18 cellular contexts compared by ENCODE assay signal in genomic region chr6:33869826-33870423, GRCh38.
DNase-seq lines count a peak whose midpoint lies in the region; ATAC-seq, FAIRE-seq and TF ChIP-seq lines count a peak whose summit lies in the region.
"Had no signal": no experiment of that assay in that cellular context is flagged by ENCODE, and none has a peak within 500 bp of the region (broad histone marks: within the 10 kb centered on the region; RNA-seq: fewer than 3 reads in every experiment).

No MANE protein-coding gene starts in this region.

- no peak overlapping the region for H3K4ac ChIP-seq in H1 (replicated peaks; ENCODE audit: insufficient read length, low read depth, low read length)

- H3K27ac ChIP-seq in H1 (ENCODE audit: low read depth, low read length) (no peak overlapping the region), lower lobe of right lung (no peak overlapping the region), spleen (no peak overlapping the region)
- H3K27ac ChIP-seq: A549, BLaER1, KMS-11 had no signal

- H3K4me3 ChIP-seq in H1 (ENCODE audit: extremely low read depth in 1 of 4, insufficient read depth in 2 of 4, low read depth in 3 of 4, low read length in 4 of 4) (no peak overlapping the region), lower lobe of right lung (no peak overlapping the region), spleen (no peak overlapping the region)
- H3K4me3 ChIP-seq: A549, BLaER1 had no signal

- H4K8ac ChIP-seq in H1 (ENCODE audit: extremely low read depth, insufficient read depth, low read length) = no peak overlapping the region

- no peaks in the 10 kb centered on the region for H3K36me3 ChIP-seq in H1 (ENCODE audit: control insufficient read depth in 2 of 4, insufficient read depth in 4 of 4, low read length in 3 of 4)
- H3K36me3 ChIP-seq in lower lobe of right lung = no peaks in the 10 kb centered on the region
- no peaks in the 10 kb centered on the region for H3K36me3 ChIP-seq in spleen
- H3K36me3 ChIP-seq: BLaER1 had no signal

- no peak overlapping the region for H2AFZ ChIP-seq in H1 (ENCODE audit: low read length)

- H3K27me3 Mint-ChIP-seq in activated naive CD8-positive, alpha-beta T cell treated with anti-CD3 and anti-CD28 coated beads, Interleukin-2, amount 10 ng/mL, durations not matched to agents 7 days and 5 days = peaks cover 38% of the 10 kb centered on the region
- peaks cover 19% of the 10 kb centered on the region for H3K27me3 Mint-ChIP-seq in activated naive CD8-positive, alpha-beta T cell treated with anti-CD3 and anti-CD28 coated beads, Interleukin-2, amount 50 U/mL, for 24 hours
- peaks cover 100% of the 10 kb centered on the region for H3K27me3 Mint-ChIP-seq in Calu3 (ENCODE audit: unreplicated experiment)

- no peak for FAIRE-seq in H1 (lab: Jason Lieb, UNC)
- FAIRE-seq: A549, G401.6 had no signal

- no peak overlapping the region; the same call in 1 of the 2 replicates for H3K18ac ChIP-seq in H1 (ENCODE audit: extremely low read depth, low read length)

- no peak for TF ChIP-seq CTCF in H1 (IDR thresholded peaks at IDR 0.05; ENCODE audit: control extremely low read depth in 1 of 3, insufficient read depth in 1 of 3, low read depth in 1 of 3, low read length in 3 of 3)
- no peak for TF ChIP-seq CTCF in lower lobe of right lung (IDR thresholded peaks at IDR 0.05)
- no peak for TF ChIP-seq CTCF in spleen (IDR thresholded peaks at IDR 0.05 in 8 of 11, conservative IDR thresholded peaks at IDR 0.05 in 3 of 11)
- TF ChIP-seq CTCF in Calu3 (IDR thresholded peaks at IDR 0.05; ENCODE audit: unreplicated experiment) = no peak

- TF ChIP-seq POLR2A in H1 (IDR thresholded peaks at IDR 0.05; ENCODE audit: control extremely low read depth in 1 of 2, low read depth in 2 of 2, low read length in 2 of 2) = no peak
- TF ChIP-seq POLR2A in spleen (IDR thresholded peaks at IDR 0.05) = no peak

- no peak overlapping the region for H4K5ac ChIP-seq in H1 (ENCODE audit: insufficient read length, low read depth, low read length)

- H3K9me3 ChIP-seq in H1 (ENCODE audit: insufficient read depth in 2 of 2, low read depth in 1 of 2, low read length in 1 of 2) (no peaks in the 10 kb centered on the region), lower lobe of right lung (no peaks in the 10 kb centered on the region), spleen (peaks cover 0 to 10% (median 0%) of the 10 kb centered on the region in 8 donors)
- H3K9me3 ChIP-seq: A549 had no signal

- POLR2A ChIA-PET in activated naive CD8-positive, alpha-beta T cell treated with anti-CD3 and anti-CD28 coated beads, Interleukin-2, amount 10 ng/mL, durations not matched to agents 7 days and 5 days (lab: Charles Lee) = no interaction called here
- POLR2A ChIA-PET in H1 (lab: Charles Lee; ENCODE audit: partially characterized antibody) = no interaction called here

- WGBS in H1 (ENCODE audit: extremely low coverage in 1 of 2, insufficient coverage in 1 of 2, insufficient read length in 1 of 2, insufficient replicate concordance in 2 of 2, low coverage in 1 of 2, low lambda C conversion rate in 2 of 2, missing lambda C conversion rate in 1 of 2), 2 experiments = 55% methylated on average over 11 of the region's 11 CpGs; no CpG with 5 or more reads in 1 of the 2 experiments
- 76 to 86% (median 77%) methylated on average over 11 of the region's 11 CpGs for WGBS in spleen, 5 donors

- H3K4me1 ChIP-seq in H1 (replicated peaks in 1 of 4; ENCODE audit: control insufficient read depth in 3 of 4, insufficient read depth in 4 of 4, low read length in 3 of 4) (peaks cover 0 to 15% (median 10%) of the 10 kb centered on the region in 4 experiments; a peak in 5 of 7 replicates), lower lobe of right lung (no peaks in the 10 kb centered on the region), spleen (no peaks in the 10 kb centered on the region)
- H3K4me1 ChIP-seq: A549 had no signal

- H3K79me1 ChIP-seq in H1 (ENCODE audit: low read depth, low read length) = no peaks in the 10 kb centered on the region

- peak overlapping the region in 1 of 2 experiments; percentile 2; a peak in 1 of 4 replicates for H3K4me2 ChIP-seq in H1 (ENCODE audit: insufficient read depth in 1 of 2, low read depth in 2 of 2, low read length in 2 of 2)
- H3K4me2 ChIP-seq: A549, BLaER1, KMS-11 had no signal

- H3K14ac ChIP-seq in H1 (ENCODE audit: insufficient read length) = no peak overlapping the region

- peak overlapping the region; percentile 15 for H3K27ac Mint-ChIP-seq in activated naive CD8-positive, alpha-beta T cell treated with anti-CD3 and anti-CD28 coated beads, Interleukin-2, amount 10 ng/mL, durations not matched to agents 7 days and 5 days
- H3K27ac Mint-ChIP-seq in activated naive CD8-positive, alpha-beta T cell treated with anti-CD3 and anti-CD28 coated beads, Interleukin-2, amount 50 U/mL, for 24 hours = no peak overlapping the region
- no peak overlapping the region for H3K27ac Mint-ChIP-seq in Calu3 (ENCODE audit: unreplicated experiment)

- no peak overlapping the region for H3K23ac ChIP-seq in H1 (ENCODE audit: insufficient read length)

- no peak for ATAC-seq in activated naive CD8-positive, alpha-beta T cell treated with anti-CD3 and anti-CD28 coated beads, Interleukin-2, amount 10 ng/mL, durations not matched to agents 7 days and 5 days (ENCODE audit: low read depth)
- no peak for ATAC-seq in activated naive CD8-positive, alpha-beta T cell treated with anti-CD3 and anti-CD28 coated beads, Interleukin-2, amount 50 U/mL, for 24 hours
- no peak for ATAC-seq in lower lobe of right lung
- ATAC-seq: A549 had no signal

- no peak overlapping the region for H4K91ac ChIP-seq in H1 (replicated peaks; ENCODE audit: insufficient read length, low read length)

- no peaks in the 10 kb centered on the region for H4K20me1 ChIP-seq in H1 (replicated peaks in 1 of 2; ENCODE audit: control insufficient read depth in 1 of 2, insufficient read depth in 2 of 2, low read length in 2 of 2)
- H4K20me1 ChIP-seq: BLaER1 had no signal

- no peak overlapping the region for H2BK120ac ChIP-seq in H1 (replicated peaks; ENCODE audit: low read depth, low read length)

- intact Hi-C loops in lower lobe of right lung (cut with DNase I) (no loop called here), spleen (cut with DNase I; ENCODE audit: low total_unique reads) (no loop called here), Calu3 (cut with micrococcal nuclease; ENCODE audit: unreplicated experiment) (no loop called here)

- 0 out of 2 replicates have a peak overlapping the region, but pooled peaks have one; percentile 74 for H2BK15ac ChIP-seq in H1 (ENCODE audit: low read length)

- H3K9ac ChIP-seq in H1 (replicated peaks in 1 of 4; ENCODE audit: extremely low read depth in 1 of 4, low read depth in 3 of 4, low read length in 3 of 4) = no peak overlapping the region; a peak in 1 of 7 replicates
- H3K9ac ChIP-seq: BLaER1, KMS-11 had no signal

- H2AK5ac ChIP-seq in H1 (ENCODE audit: low read depth, low read length) = no peak overlapping the region

- TF ChIP-seq RAD21 in H1 (IDR thresholded peaks at IDR 0.05 in 1 of 2, conservative IDR thresholded peaks at IDR 0.05 in 1 of 2; ENCODE audit: low read depth in 2 of 2, low read length in 2 of 2) = no peak; a peak in 1 of 4 replicates

- H3K79me2 ChIP-seq in H1 (ENCODE audit: control insufficient read depth in 1 of 2, insufficient read depth in 2 of 2, low read length in 2 of 2) = no peaks in the 10 kb centered on the region

- H2BK12ac ChIP-seq in H1 (ENCODE audit: low read depth, low read length) = peak overlapping the region; percentile 52; the same call in 1 of the 2 replicates

- H2BK20ac ChIP-seq in H1 (ENCODE audit: low read length) = peak overlapping the region; percentile 64; the same call in 1 of the 2 replicates

- H3K56ac ChIP-seq in H1 (replicated peaks; ENCODE audit: insufficient read length, low read depth, low read length) = no peak overlapping the region

- peaks cover 1% of the 10 kb centered on the region for H3K4me1 Mint-ChIP-seq in activated naive CD8-positive, alpha-beta T cell treated with anti-CD3 and anti-CD28 coated beads, Interleukin-2, amount 10 ng/mL, durations not matched to agents 7 days and 5 days
- peaks cover 1% of the 10 kb centered on the region for H3K4me1 Mint-ChIP-seq in activated naive CD8-positive, alpha-beta T cell treated with anti-CD3 and anti-CD28 coated beads, Interleukin-2, amount 50 U/mL, for 24 hours
- H3K4me1 Mint-ChIP-seq in Calu3 (ENCODE audit: low read depth, unreplicated experiment) = no peaks in the 10 kb centered on the region

- 0 out of 2 replicates have a peak overlapping the region, but pooled peaks have one; percentile 67 for H2BK5ac ChIP-seq in H1 (ENCODE audit: low read depth, low read length)

- BruUV-seq in Calu3 (replicated peaks; lab: Mats Ljungman, UMichigan) = no TSS peak

- 0 out of 7 replicates have a peak, but pooled peaks cover 0 to 1% (median 0%) of the 10 kb centered on the region in 4 experiments for H3K27me3 ChIP-seq in H1 (replicated peaks in 1 of 4; ENCODE audit: control insufficient read depth in 3 of 4, extremely low read depth in 1 of 4, insufficient read depth in 3 of 4, low read length in 3 of 4)
- H3K27me3 ChIP-seq in lower lobe of right lung (ENCODE audit: low read depth) = no peaks in the 10 kb centered on the region
- H3K27me3 ChIP-seq in spleen (replicated peaks in 1 of 7) = peaks cover 0 to 27% (median 0%) of the 10 kb centered on the region in 7 donors
- H3K27me3 ChIP-seq: BLaER1 had no signal

- DNase-seq in activated naive CD8-positive, alpha-beta T cell treated with anti-CD3 and anti-CD28 coated beads, Interleukin-2, amount 10 ng/mL, durations not matched to agents 7 days and 5 days = no peak
- no peak for DNase-seq in activated naive CD8-positive, alpha-beta T cell treated with anti-CD3 and anti-CD28 coated beads, Interleukin-2, amount 50 U/mL, for 24 hours
- peak in 1 of 2 experiments; percentile 56 for DNase-seq in H1 (ENCODE audit: low read depth in 1 of 2, low spot score in 2 of 2)
- DNase-seq in lower lobe of right lung = peak; percentile 18
- peak; percentile 52 for DNase-seq in spleen
- no peak for DNase-seq in Calu3
- DNase-seq in HuH-7.5 (ENCODE audit: low spot score) = no peak
- no peak for DNase-seq in MV-4-11 (lab: John Stamatoyannopoulos, UW)
- DNase-seq: CD4-positive, alpha-beta memory T cell; DND-41; NCI-H1417 treated with DMSO at 0.1 percent for 48 hours; NCI-H187 treated with DMSO at 0.1 percent for 48 hours; NCI-H345; NCI-H524 treated with DMSO at 0.1 percent for 48 hours had no signal

- no peaks in the 10 kb centered on the region; the same call in 1 of the 2 replicates for H3K23me2 ChIP-seq in H1 (ENCODE audit: low read depth, low read length)

- TF ChIP-seq EP300 in H1 (IDR thresholded peaks at IDR 0.05; ENCODE audit: borderline replicate concordance in 1 of 2, low read depth in 2 of 2, low read length in 2 of 2) = no peak

- peaks cover 7% of the 10 kb centered on the region for H3K9me3 Mint-ChIP-seq in activated naive CD8-positive, alpha-beta T cell treated with anti-CD3 and anti-CD28 coated beads, Interleukin-2, amount 10 ng/mL, durations not matched to agents 7 days and 5 days
- peaks cover 12% of the 10 kb centered on the region for H3K9me3 Mint-ChIP-seq in activated naive CD8-positive, alpha-beta T cell treated with anti-CD3 and anti-CD28 coated beads, Interleukin-2, amount 50 U/mL, for 24 hours
- H3K9me3 Mint-ChIP-seq in Calu3 (ENCODE audit: low read depth, unreplicated experiment) = peaks cover 2% of the 10 kb centered on the region

- no peak overlapping the region for H3K4me3 Mint-ChIP-seq in activated naive CD8-positive, alpha-beta T cell treated with anti-CD3 and anti-CD28 coated beads, Interleukin-2, amount 10 ng/mL, durations not matched to agents 7 days and 5 days
- no peak overlapping the region for H3K4me3 Mint-ChIP-seq in activated naive CD8-positive, alpha-beta T cell treated with anti-CD3 and anti-CD28 coated beads, Interleukin-2, amount 50 U/mL, for 24 hours
- no peak overlapping the region for H3K4me3 Mint-ChIP-seq in Calu3 (ENCODE audit: low read depth, unreplicated experiment)
- H3K4me3 Mint-ChIP-seq: CD4-positive, alpha-beta memory T cell had no signal

- CTCF ChIA-PET in H1 (lab: Charles Lee; ENCODE audit: partially characterized antibody) (interaction anchor here (0.9 to 2.3 kb wide), 11 partner anchors 14 to 470 kb away, joined by 3 to 10 read pairs (median 5); no protein-coding TSS in a partner anchor), Calu3 (lab: Charles Lee) (no interaction called here)

- H3K36me3 Mint-ChIP-seq in activated naive CD8-positive, alpha-beta T cell treated with anti-CD3 and anti-CD28 coated beads, Interleukin-2, amount 10 ng/mL, durations not matched to agents 7 days and 5 days = peaks cover 3% of the 10 kb centered on the region
- peaks cover 3% of the 10 kb centered on the region for H3K36me3 Mint-ChIP-seq in activated naive CD8-positive, alpha-beta T cell treated with anti-CD3 and anti-CD28 coated beads, Interleukin-2, amount 50 U/mL, for 24 hours (ENCODE audit: low read depth)
- H3K36me3 Mint-ChIP-seq in Calu3 (ENCODE audit: insufficient read depth, unreplicated experiment) = no peaks in the 10 kb centered on the region
- H3K36me3 Mint-ChIP-seq: CD4-positive, alpha-beta memory T cell had no signal

Comparison
In these comparisons a context has a peak if more than half of its experiments do, and no peak if none do; other contexts are left out.
1. DNase-seq: peak in lower lobe of right lung (single experiment) and spleen (single experiment); none in activated naive CD8-positive, alpha-beta T cell treated with anti-CD3 and anti-CD28 coated beads, Interleukin-2, amount 10 ng/mL, durations not matched to agents 7 days and 5 days (single experiment), activated naive CD8-positive, alpha-beta T cell treated with anti-CD3 and anti-CD28 coated beads, Interleukin-2, amount 50 U/mL, for 24 hours (single experiment), Calu3 (single experiment), HuH-7.5 (single experiment) and MV-4-11 (single experiment).